Comparison of ENCODE assay signal across 1 cellular context in genomic region chr2:101861382-101861781, GRCh38.
TF ChIP-seq lines count a peak whose summit lies in the region.

No MANE protein-coding gene starts in this region.

TF ChIP-seq in HepG2, 621 proteins besides CTCF, POLR2A, EP300 and RAD21 (continued from another document):
- peak; percentile 35; the same call in 1 of the 2 replicates for TF ChIP-seq PATZ1 (CRISPR knock-in tag; IDR thresholded peaks at IDR 0.05)
